In the genomic region with DNA sequence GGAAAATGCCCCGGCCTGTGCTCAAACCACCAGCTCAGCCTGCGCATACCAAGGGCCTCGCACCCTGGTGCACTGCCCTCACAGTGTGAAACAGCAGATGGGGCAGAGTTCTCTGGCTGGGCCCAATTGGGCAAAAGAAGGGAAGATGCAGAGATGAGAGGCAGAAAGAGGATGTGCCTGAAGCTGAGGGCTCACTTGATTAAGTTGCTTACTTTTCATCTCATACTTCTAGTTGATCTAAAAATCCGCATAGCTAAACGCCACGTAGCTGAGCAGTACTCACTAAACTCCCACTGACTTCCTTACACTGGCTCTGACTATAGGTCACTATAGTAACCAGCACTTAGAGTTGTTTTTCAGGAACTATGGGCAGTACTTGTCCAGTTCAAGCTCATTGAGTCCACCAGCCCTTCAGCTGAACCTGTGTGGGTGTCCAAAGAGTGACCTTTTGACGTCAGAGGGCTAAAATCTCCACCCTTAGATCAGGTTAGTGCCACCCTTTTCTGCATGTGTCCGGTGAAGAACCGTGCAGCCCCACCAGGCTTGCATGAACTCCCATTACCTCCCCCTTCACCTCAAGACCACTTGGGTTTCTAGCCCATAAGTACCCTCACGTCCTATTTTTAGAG, we compare ENCODE assay signal across 12 cellular contexts.
DNase-seq lines count a peak whose midpoint lies in the region; ATAC-seq and TF ChIP-seq lines count a peak whose summit lies in the region.
"Had no signal": no experiment of that assay in that cellular context is flagged by ENCODE, and none has a peak within 500 bp of the region (broad histone marks: within the 10 kb centered on the region; RNA-seq: fewer than 3 reads in every experiment).

No MANE protein-coding gene starts in this region.

- 53 to 60% methylated on average over 10 of the region's 10 CpGs for WGBS in thyroid gland, 2 donors

- H3K9me3 ChIP-seq in right atrium auricular region, result no peaks in the 10 kb centered on the region
- no peaks in the 10 kb centered on the region for H3K9me3 ChIP-seq in thyroid gland
- no peaks in the 10 kb centered on the region for H3K9me3 ChIP-seq in Peyer's patch

- peak; percentile 42 for ATAC-seq in Right ventricle myocardium inferior
- ATAC-seq: activated CD4-positive, CD25-positive, alpha-beta regulatory T cell treated with anti-CD3 and anti-CD28 coated beads, Interleukin-2, amount 50 U/mL, for 24 hours had no signal

- peaks cover 9% of the 10 kb centered on the region for H3K9me3 Mint-ChIP-seq in activated CD4-positive, alpha-beta memory T cell treated with anti-CD3 and anti-CD28 coated beads for 36 hours

- H3K4me3 Mint-ChIP-seq in activated CD4-positive, alpha-beta memory T cell treated with anti-CD3 and anti-CD28 coated beads for 36 hours, result peak overlapping the region; percentile 9

- no peaks in the 10 kb centered on the region for H3K36me3 ChIP-seq in right atrium auricular region
- no peaks in the 10 kb centered on the region for H3K36me3 ChIP-seq in thyroid gland
- no peaks in the 10 kb centered on the region for H3K36me3 ChIP-seq in Peyer's patch

- POLR2A ChIA-PET in activated CD4-positive, alpha-beta memory T cell treated with anti-CD3 and anti-CD28 coated beads for 36 hours (lab: Charles Lee), result interaction anchor here (0.8 to 4.2 kb wide), 14 partner anchors 15 to 278 kb away, joined by 3 to 50 read pairs (median 6); partner anchors contain the start of gene NFIL3

- H3K4me3 ChIP-seq in right atrium auricular region (no peak overlapping the region), thyroid gland (replicated peaks in 1 of 3) (no peak overlapping the region), Peyer's patch (no peak overlapping the region)

- H3K27me3 Mint-ChIP-seq in activated CD4-positive, alpha-beta memory T cell treated with anti-CD3 and anti-CD28 coated beads for 36 hours, result no peaks in the 10 kb centered on the region

- intact Hi-C loops in Right ventricle myocardium inferior (cut with DNase I) (no loop called here), thyroid gland (cut with DNase I) (no loop called here)
- intact Hi-C loops in activated CD4-positive, alpha-beta memory T cell treated with anti-CD3 and anti-CD28 coated beads for 36 hours (cut with micrococcal nuclease), result loop anchor here (1.0 kb wide), 5 partner anchors 15 to 273 kb away; no protein-coding TSS in a partner anchor

- H3K27ac Mint-ChIP-seq in activated CD4-positive, alpha-beta memory T cell treated with anti-CD3 and anti-CD28 coated beads for 36 hours, result peak overlapping the region; percentile 95

- CTCF ChIA-PET in activated CD4-positive, alpha-beta memory T cell treated with anti-CD3 and anti-CD28 coated beads for 36 hours (lab: Charles Lee), result interaction anchor here (0.8 to 1.9 kb wide), 8 partner anchors 14 to 275 kb away, joined by 3 to 11 read pairs (median 5); no protein-coding TSS in a partner anchor

- H3K27ac ChIP-seq in right atrium auricular region, result no peak overlapping the region
- peak overlapping the region; percentile 67 to 84 (median 70) for H3K27ac ChIP-seq in thyroid gland
- H3K27ac ChIP-seq in Peyer's patch, result no peak overlapping the region

- peaks cover 63% of the 10 kb centered on the region for H3K4me1 Mint-ChIP-seq in activated CD4-positive, alpha-beta memory T cell treated with anti-CD3 and anti-CD28 coated beads for 36 hours (ENCODE audit: low read depth)

- TF ChIP-seq POLR2A in thyroid gland (IDR thresholded peaks at IDR 0.05), result no peak
- no peak for TF ChIP-seq POLR2A in Peyer's patch (IDR thresholded peaks at IDR 0.05)

- H3K4me1 ChIP-seq in right atrium auricular region, result peaks cover 0 to 6% of the 10 kb centered on the region in 2 donors
- H3K4me1 ChIP-seq in thyroid gland, result peaks cover 6 to 26% of the 10 kb centered on the region in 2 donors
- H3K4me1 ChIP-seq in Peyer's patch, result peaks cover 0 to under 1% (median 0%) of the 10 kb centered on the region in 4 donors

- TF ChIP-seq CTCF in right atrium auricular region (IDR thresholded peaks at IDR 0.05) (no peak), thyroid gland (IDR thresholded peaks at IDR 0.05) (no peak), Peyer's patch (IDR thresholded peaks at IDR 0.05) (no peak)

- H3K36me3 Mint-ChIP-seq in activated CD4-positive, alpha-beta memory T cell treated with anti-CD3 and anti-CD28 coated beads for 36 hours, result peaks cover 13% of the 10 kb centered on the region

- DNase-seq in Right ventricle myocardium inferior (ENCODE audit: missing footprints) (no peak), right atrium auricular region (ENCODE audit: low spot score) (no peak), dermis blood vessel endothelial cell (peak; percentile 25), thyroid gland (peak; percentile 69 to 83), NCI-H1930 (lab: John Stamatoyannopoulos, UW) (no peak), Peyer's patch (no peak), NCI-H524 (lab: John Stamatoyannopoulos, UW) (no peak)
- peak; percentile 32 for DNase-seq in activated CD4-positive, alpha-beta memory T cell treated with anti-CD3 and anti-CD28 coated beads for 36 hours
- DNase-seq: activated effector memory CD4-positive, alpha-beta T cell treated with Interleukin-2 at 50 U/mL for 16 hours; effector CD8-positive, alpha-beta T cell; NCI-H2107 had no signal

- no peaks in the 10 kb centered on the region for H3K27me3 ChIP-seq in right atrium auricular region
- no peaks in the 10 kb centered on the region for H3K27me3 ChIP-seq in thyroid gland
- no peaks in the 10 kb centered on the region for H3K27me3 ChIP-seq in Peyer's patch

Comparison
In these comparisons a context has a peak if more than half of its experiments do, and no peak if none do; other contexts are left out.
1. DNase-seq: peak in activated CD4-positive, alpha-beta memory T cell treated with anti-CD3 and anti-CD28 coated beads for 36 hours (single experiment), dermis blood vessel endothelial cell (single experiment) and thyroid gland (2 of 2); none in Right ventricle myocardium inferior (single experiment), right atrium auricular region (single experiment), NCI-H1930 (0 of 2), Peyer's patch (0 of 3) and NCI-H524 (0 of 2).
2. H3K27ac ChIP-seq: peak in thyroid gland (3 of 3); none in right atrium auricular region (0 of 2) and Peyer's patch (0 of 4).